In genomic region chr12:51323317-51323960, GRCh38 we compare ENCODE assay signal across 9 cellular contexts. TPM values are rescaled to one million over a fixed set of nuclear protein-coding genes. Genes with fewer than 3 reads are reported as not detected.
DNase-seq lines count a peak whose midpoint lies in the region; ATAC-seq lines count a peak whose summit lies in the region.
"Had no signal": no experiment of that assay in that cellular context is flagged by ENCODE, and none has a peak within 500 bp of the region (broad histone marks: within the 10 kb centered on the region; RNA-seq: fewer than 3 reads in every experiment).

No MANE protein-coding gene starts in this region.

- peak overlapping the region; percentile 95 to 97 for H3K27ac Mint-ChIP-seq in activated naive CD4-positive, alpha-beta T cell treated with anti-CD3 and anti-CD28 coated beads, Interleukin-2, amount 50 U/mL, for 72 hours

- peak; percentile 5 for ATAC-seq in GM18517 (IDR thresholded peaks at IDR 0.05; ENCODE audit: unreplicated experiment)
- ATAC-seq in activated naive CD4-positive, alpha-beta T cell treated with anti-CD3 and anti-CD28 coated beads, Interleukin-2, amount 50 U/mL, for 72 hours, result peak; percentile 57 to 62
- ATAC-seq in HG03442 (IDR thresholded peaks at IDR 0.05; ENCODE audit: unreplicated experiment), result no peak
- ATAC-seq: HCT116 had no signal

- peaks cover 10 to 23% of the 10 kb centered on the region in 2 donors for H3K36me3 Mint-ChIP-seq in activated naive CD4-positive, alpha-beta T cell treated with anti-CD3 and anti-CD28 coated beads, Interleukin-2, amount 50 U/mL, for 72 hours

- no peaks in the 10 kb centered on the region for H3K9me3 Mint-ChIP-seq in activated naive CD4-positive, alpha-beta T cell treated with anti-CD3 and anti-CD28 coated beads, Interleukin-2, amount 50 U/mL, for 72 hours

- DNase-seq in NOMO-1 treated with dmso at 0.1 percent for 144 hours (lab: John Stamatoyannopoulos, UW; ENCODE audit: unreplicated experiment) (peak; percentile 21), SHP77 (lab: John Stamatoyannopoulos, UW) (no peak), hippocampal formation (lab: John Stamatoyannopoulos, UW) (no peak), kidney glomerular epithelial cell (lab: John Stamatoyannopoulos, UW) (no peak)
- peak; percentile 39 to 71 for DNase-seq in activated naive CD4-positive, alpha-beta T cell treated with anti-CD3 and anti-CD28 coated beads, Interleukin-2, amount 50 U/mL, for 72 hours (ENCODE audit: low spot score in 2 of 2)
- DNase-seq in stimulated activated CD4-positive, alpha-beta T cell treated with anti-CD3 and anti-CD28 coated beads, Interleukin-2, amount 100 ng/mL, for 4 hours (ENCODE audit: low read depth), result peak; percentile 33

RNA-seq across cellular contexts. Expression of gene BIN2, which starts 0.5 kb away (rescaled TPM):
- 10 to 100 TPM; 33.8 to 46.3 TPM for total RNA-seq in activated naive CD4-positive, alpha-beta T cell treated with anti-CD3 and anti-CD28 coated beads, Interleukin-2, amount 50 U/mL, for 72 hours

RNA-seq across cellular contexts. Expression of gene CELA1, which starts 23.0 kb away (rescaled TPM):
- not detected for total RNA-seq in activated naive CD4-positive, alpha-beta T cell treated with anti-CD3 and anti-CD28 coated beads, Interleukin-2, amount 50 U/mL, for 72 hours

RNA-seq across cellular contexts. Expression of gene SMAGP, which starts 53.2 kb away (rescaled TPM):
- 1 to 10 TPM in 1 of 2 donors, under 1 TPM in 1; 0.41 to 1.5 TPM for total RNA-seq in activated naive CD4-positive, alpha-beta T cell treated with anti-CD3 and anti-CD28 coated beads, Interleukin-2, amount 50 U/mL, for 72 hours

Comparison
In these comparisons a context has a peak if more than half of its experiments do, and no peak if none do; other contexts are left out.
1. DNase-seq: peak in NOMO-1 treated with dmso at 0.1 percent for 144 hours (single experiment), activated naive CD4-positive, alpha-beta T cell treated with anti-CD3 and anti-CD28 coated beads, Interleukin-2, amount 50 U/mL, for 72 hours (2 of 2) and stimulated activated CD4-positive, alpha-beta T cell treated with anti-CD3 and anti-CD28 coated beads, Interleukin-2, amount 100 ng/mL, for 4 hours (single experiment); none in SHP77 (0 of 2), hippocampal formation (0 of 2) and kidney glomerular epithelial cell (single experiment).